Comparison of ENCODE assay signal across 23 cellular contexts in genomic region chr11:114053406-114053805, GRCh38. TPM values are rescaled to one million over a fixed set of nuclear protein-coding genes. Genes with fewer than 3 reads are reported as not detected.
"Had no signal": no experiment of that assay in that cellular context is flagged by ENCODE, and none has a peak within 500 bp of the region (broad histone marks: within the 10 kb centered on the region; RNA-seq: fewer than 3 reads in every experiment).

No MANE protein-coding gene starts in this region.

- H3K36me3 Mint-ChIP-seq: naive thymus-derived CD8-positive, alpha-beta T cell had no signal

- H3K9me3 ChIP-seq: gastrocnemius medialis, heart right ventricle, pancreas, prostate gland, right lobe of liver, stomach, thoracic aorta, transverse colon had no signal

- H3K27me3 ChIP-seq: gastrocnemius medialis, pancreas, right lobe of liver had no signal

- H3K4me3 ChIP-seq: gastrocnemius medialis, heart right ventricle, pancreas, prostate gland, right lobe of liver, skin epidermis, stomach, thoracic aorta, transverse colon had no signal

- H3K4me3 Mint-ChIP-seq: naive thymus-derived CD8-positive, alpha-beta T cell; neural crest cell had no signal

- H3K27ac ChIP-seq: gastrocnemius medialis, heart right ventricle, pancreas, prostate gland, right lobe of liver, skin epidermis, stomach, thoracic aorta had no signal

- H3K9me3 Mint-ChIP-seq: naive thymus-derived CD8-positive, alpha-beta T cell; neural crest cell had no signal

- H3K27ac Mint-ChIP-seq: naive thymus-derived CD8-positive, alpha-beta T cell had no signal

- H3K36me3 ChIP-seq: gastrocnemius medialis, heart right ventricle, pancreas, prostate gland, right lobe of liver, stomach, thoracic aorta, transverse colon had no signal

- ATAC-seq: esophagus mucosa; gastrocnemius medialis; heart right ventricle; left lobe of liver; naive thymus-derived CD8-positive, alpha-beta T cell; pancreas; right lobe of liver had no signal

- DNase-seq: effector memory CD4-positive, alpha-beta T cell; gastrocnemius medialis; heart right ventricle; hypothalamus; islet precursor cell; mammary epithelial cell; naive thymus-derived CD8-positive, alpha-beta T cell; pancreas; retina; right lobe of liver; stimulated activated CD4-positive, alpha-beta T cell treated with anti-CD3 and anti-CD28 coated beads, Interleukin-2, amount 100 ng/mL, for 24 hours; stimulated activated CD4-positive, alpha-beta T cell treated with anti-CD3 and anti-CD28 coated beads, Interleukin-4, amount 100 ng/mL, for 4 hours; stimulated activated naive CD4-positive, alpha-beta T cell; stomach; substantia nigra; transverse colon had no signal

RNA-seq across cellular contexts. Expression of gene ZBTB16, which starts 6.1 kb away (rescaled TPM):
- polyA plus RNA-seq: fibroblast of lung had no signal
